Comparison of ENCODE assay signal across 1 cellular context in the genomic region with DNA sequence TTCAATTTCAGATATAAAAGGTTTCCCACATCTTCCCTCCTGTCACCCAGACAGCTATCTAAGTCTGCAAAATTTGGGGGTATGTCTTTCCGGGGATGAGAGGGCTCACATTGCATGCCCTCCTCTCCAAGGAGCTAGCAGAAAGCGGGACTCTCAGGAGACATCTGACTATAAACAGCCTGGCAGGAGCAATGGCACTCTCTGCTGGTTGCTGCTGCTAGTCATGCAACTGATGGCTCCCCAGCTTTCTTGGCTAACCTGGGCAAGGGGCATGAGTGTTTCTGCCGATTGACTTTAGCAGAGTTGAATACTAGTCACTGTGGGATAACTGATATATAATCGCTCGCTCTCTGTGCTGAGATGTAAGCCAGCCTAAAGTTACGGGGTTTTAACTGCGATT.
TF ChIP-seq lines count a peak whose summit lies in the region.

No MANE protein-coding gene starts in this region.

TF ChIP-seq in HepG2, 621 proteins besides CTCF, POLR2A, EP300 and RAD21:
- TF ChIP-seq, protein P1, sequence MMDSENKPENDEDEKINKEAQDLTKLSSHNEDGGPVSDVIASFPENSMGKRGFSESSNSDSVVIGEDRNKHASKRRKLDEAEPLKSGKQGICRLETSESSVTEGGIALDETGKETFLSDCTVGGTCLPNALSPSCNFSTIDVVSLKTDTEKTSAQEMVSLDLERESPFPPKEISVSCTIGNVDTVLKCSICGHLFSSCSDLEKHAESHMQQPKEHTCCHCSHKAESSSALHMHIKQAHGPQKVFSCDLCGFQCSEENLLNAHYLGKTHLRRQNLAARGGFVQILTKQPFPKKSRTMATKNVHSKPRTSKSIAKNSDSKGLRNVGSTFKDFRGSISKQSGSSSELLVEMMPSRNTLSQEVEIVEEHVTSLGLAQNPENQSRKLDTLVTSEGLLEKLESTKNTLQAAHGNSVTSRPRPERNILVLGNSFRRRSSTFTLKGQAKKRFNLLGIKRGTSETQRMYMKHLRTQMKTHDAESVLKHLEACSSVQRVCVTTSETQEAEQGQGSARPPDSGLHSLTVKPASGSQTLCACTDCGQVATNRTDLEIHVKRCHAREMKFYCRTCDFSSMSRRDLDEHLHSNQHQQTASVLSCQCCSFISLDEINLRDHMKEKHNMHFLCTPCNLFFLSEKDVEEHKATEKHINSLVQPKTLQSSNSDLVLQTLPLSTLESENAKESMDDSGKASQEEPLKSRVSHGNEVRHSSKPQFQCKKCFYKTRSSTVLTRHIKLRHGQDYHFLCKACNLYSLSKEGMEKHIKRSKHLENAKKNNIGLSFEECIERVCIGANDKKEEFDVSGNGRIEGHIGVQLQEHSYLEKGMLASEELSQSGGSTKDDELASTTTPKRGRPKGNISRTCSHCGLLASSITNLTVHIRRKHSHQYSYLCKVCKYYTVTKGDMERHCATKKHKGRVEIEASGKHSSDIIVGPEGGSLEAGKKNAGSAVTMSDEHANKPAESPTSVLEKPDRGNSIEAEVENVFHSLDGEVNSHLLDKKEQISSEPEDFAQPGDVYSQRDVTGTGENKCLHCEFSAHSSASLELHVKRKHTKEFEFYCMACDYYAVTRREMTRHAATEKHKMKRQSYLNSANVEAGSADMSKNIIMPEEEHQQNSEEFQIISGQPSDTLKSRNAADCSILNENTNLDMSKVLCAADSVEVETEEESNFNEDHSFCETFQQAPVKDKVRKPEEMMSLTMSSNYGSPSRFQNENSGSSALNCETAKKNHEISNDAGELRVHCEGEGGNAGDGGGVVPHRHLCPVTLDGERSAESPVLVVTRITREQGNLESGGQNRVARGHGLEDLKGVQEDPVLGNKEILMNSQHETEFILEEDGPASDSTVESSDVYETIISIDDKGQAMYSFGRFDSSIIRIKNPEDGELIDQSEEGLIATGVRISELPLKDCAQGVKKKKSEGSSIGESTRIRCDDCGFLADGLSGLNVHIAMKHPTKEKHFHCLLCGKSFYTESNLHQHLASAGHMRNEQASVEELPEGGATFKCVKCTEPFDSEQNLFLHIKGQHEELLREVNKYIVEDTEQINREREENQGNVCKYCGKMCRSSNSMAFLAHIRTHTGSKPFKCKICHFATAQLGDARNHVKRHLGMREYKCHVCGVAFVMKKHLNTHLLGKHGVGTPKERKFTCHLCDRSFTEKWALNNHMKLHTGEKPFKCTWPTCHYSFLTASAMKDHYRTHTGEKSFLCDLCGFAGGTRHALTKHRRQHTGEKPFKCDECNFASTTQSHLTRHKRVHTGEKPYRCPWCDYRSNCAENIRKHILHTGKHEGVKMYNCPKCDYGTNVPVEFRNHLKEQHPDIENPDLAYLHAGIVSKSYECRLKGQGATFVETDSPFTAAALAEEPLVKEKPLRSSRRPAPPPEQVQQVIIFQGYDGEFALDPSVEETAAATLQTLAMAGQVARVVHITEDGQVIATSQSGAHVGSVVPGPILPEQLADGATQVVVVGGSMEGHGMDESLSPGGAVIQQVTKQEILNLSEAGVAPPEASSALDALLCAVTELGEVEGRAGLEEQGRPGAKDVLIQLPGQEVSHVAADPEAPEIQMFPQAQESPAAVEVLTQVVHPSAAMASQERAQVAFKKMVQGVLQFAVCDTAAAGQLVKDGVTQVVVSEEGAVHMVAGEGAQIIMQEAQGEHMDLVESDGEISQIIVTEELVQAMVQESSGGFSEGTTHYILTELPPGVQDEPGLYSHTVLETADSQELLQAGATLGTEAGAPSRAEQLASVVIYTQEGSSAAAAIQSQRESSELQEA (CRISPR knock-in tag; IDR thresholded peaks at IDR 0.05; ENCODE audit: not compliant biosample characterization) = no peak
- TF ChIP-seq SALL1 (CRISPR knock-in tag; IDR thresholded peaks at IDR 0.05) = no peak
- TF ChIP-seq, protein P2, sequence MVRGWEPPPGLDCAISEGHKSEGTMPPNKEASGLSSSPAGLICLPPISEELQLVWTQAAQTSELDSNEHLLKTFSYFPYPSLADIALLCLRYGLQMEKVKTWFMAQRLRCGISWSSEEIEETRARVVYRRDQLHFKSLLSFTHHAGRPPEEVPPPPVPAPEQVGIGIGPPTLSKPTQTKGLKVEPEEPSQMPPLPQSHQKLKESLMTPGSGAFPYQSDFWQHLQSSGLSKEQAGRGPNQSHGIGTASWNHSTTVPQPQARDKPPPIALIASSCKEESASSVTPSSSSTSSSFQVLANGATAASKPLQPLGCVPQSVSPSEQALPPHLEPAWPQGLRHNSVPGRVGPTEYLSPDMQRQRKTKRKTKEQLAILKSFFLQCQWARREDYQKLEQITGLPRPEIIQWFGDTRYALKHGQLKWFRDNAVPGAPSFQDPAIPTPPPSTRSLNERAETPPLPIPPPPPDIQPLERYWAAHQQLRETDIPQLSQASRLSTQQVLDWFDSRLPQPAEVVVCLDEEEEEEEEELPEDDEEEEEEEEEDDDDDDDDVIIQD (CRISPR knock-in tag; IDR thresholded peaks at IDR 0.05; ENCODE audit: low read depth) = no peak
- TF ChIP-seq SMYD3 (CRISPR knock-in tag; IDR thresholded peaks at IDR 0.05) = no peak
